2 cellular contexts compared by ENCODE assay signal in the genomic region with DNA sequence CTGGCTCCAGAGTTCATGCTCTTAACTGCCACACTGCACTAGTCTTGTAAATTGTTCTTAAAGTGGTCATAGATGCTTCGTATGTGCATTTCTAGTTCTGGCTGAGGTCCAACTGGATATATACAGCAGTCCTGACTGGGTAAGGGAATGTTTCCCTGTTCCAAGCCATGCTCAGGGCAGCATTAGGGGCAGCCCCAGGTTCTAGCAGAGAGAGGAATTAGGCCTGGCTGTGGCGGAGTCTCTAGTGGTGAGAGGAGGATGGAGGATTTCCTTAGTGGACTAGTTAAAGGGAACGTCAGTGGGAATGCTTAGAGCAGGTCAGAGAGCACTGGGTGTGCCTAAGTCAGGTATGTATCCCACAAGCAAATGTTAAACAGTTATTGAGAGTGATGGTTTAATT.
TF ChIP-seq lines count a peak whose summit lies in the region.

No MANE protein-coding gene starts in this region.

TF ChIP-seq in HEK293T, 16 proteins besides CTCF, POLR2A, EP300 and RAD21 (continued from another document):
- TF ChIP-seq BHLHE40 (IDR thresholded peaks at IDR 0.05; ENCODE audit: borderline replicate concordance) = no peak
- no peak for TF ChIP-seq HDGF (IDR thresholded peaks at IDR 0.05; ENCODE audit: borderline replicate concordance)
- no peak for TF ChIP-seq L3MBTL2 (conservative IDR thresholded peaks at IDR 0.05)
- TF ChIP-seq ZNF384 (IDR thresholded peaks at IDR 0.05) = no peak
- TF ChIP-seq LEF1 (IDR thresholded peaks at IDR 0.05; ENCODE audit: borderline replicate concordance) = no peak
- TF ChIP-seq SUZ12 (IDR thresholded peaks at IDR 0.05) = no peak
- TF ChIP-seq NFRKB (IDR thresholded peaks at IDR 0.05) = no peak
- no peak for TF ChIP-seq CTBP1 (IDR thresholded peaks at IDR 0.05; ENCODE audit: borderline replicate concordance)
- no peak for TF ChIP-seq FOXM1 (IDR thresholded peaks at IDR 0.05; ENCODE audit: borderline replicate concordance)
- TF ChIP-seq FOXA1 (IDR thresholded peaks at IDR 0.05) = no peak
- TF ChIP-seq TARDBP (IDR thresholded peaks at IDR 0.05) = no peak
- TF ChIP-seq ELF4 (IDR thresholded peaks at IDR 0.05) = no peak

TF ChIP-seq in GM12878, 131 proteins besides CTCF, POLR2A, EP300 and RAD21 (continued from another document):
- TF ChIP-seq, protein P1, sequence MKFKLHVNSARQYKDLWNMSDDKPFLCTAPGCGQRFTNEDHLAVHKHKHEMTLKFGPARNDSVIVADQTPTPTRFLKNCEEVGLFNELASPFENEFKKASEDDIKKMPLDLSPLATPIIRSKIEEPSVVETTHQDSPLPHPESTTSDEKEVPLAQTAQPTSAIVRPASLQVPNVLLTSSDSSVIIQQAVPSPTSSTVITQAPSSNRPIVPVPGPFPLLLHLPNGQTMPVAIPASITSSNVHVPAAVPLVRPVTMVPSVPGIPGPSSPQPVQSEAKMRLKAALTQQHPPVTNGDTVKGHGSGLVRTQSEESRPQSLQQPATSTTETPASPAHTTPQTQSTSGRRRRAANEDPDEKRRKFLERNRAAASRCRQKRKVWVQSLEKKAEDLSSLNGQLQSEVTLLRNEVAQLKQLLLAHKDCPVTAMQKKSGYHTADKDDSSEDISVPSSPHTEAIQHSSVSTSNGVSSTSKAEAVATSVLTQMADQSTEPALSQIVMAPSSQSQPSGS (IDR thresholded peaks at IDR 0.05; ENCODE audit: low read length) = no peak
- TF ChIP-seq CBX5 (IDR thresholded peaks at IDR 0.05; ENCODE audit: low read depth) (no peak), ZNF217 (IDR thresholded peaks at IDR 0.05) (no peak), CREM (IDR thresholded peaks at IDR 0.05; ENCODE audit: low read depth) (no peak), TCF3 (IDR thresholded peaks at IDR 0.05; ENCODE audit: borderline replicate concordance, insufficient read depth, low read depth, low read length) (no peak), CHD1 (IDR thresholded peaks at IDR 0.05; ENCODE audit: low read depth, low read length) (no peak), IKZF1 (conservative IDR thresholded peaks at IDR 0.05) (no peak)
- TF ChIP-seq, protein P2, sequence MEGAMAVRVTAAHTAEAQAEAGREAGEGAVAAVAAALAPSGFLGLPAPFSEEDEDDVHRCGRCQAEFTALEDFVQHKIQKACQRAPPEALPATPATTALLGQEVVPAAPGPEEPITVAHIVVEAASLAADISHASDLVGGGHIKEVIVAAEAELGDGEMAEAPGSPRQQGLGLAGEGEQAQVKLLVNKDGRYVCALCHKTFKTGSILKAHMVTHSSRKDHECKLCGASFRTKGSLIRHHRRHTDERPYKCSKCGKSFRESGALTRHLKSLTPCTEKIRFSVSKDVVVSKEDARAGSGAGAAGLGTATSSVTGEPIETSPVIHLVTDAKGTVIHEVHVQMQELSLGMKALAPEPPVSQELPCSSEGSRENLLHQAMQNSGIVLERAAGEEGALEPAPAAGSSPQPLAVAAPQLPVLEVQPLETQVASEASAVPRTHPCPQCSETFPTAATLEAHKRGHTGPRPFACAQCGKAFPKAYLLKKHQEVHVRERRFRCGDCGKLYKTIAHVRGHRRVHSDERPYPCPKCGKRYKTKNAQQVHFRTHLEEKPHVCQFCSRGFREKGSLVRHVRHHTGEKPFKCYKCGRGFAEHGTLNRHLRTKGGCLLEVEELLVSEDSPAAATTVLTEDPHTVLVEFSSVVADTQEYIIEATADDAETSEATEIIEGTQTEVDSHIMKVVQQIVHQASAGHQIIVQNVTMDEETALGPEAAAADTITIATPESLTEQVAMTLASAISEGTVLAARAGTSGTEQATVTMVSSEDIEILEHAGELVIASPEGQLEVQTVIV (IDR thresholded peaks at IDR 0.05; ENCODE audit: borderline replicate concordance, partially characterized antibody) = no peak
- TF ChIP-seq, protein P3, sequence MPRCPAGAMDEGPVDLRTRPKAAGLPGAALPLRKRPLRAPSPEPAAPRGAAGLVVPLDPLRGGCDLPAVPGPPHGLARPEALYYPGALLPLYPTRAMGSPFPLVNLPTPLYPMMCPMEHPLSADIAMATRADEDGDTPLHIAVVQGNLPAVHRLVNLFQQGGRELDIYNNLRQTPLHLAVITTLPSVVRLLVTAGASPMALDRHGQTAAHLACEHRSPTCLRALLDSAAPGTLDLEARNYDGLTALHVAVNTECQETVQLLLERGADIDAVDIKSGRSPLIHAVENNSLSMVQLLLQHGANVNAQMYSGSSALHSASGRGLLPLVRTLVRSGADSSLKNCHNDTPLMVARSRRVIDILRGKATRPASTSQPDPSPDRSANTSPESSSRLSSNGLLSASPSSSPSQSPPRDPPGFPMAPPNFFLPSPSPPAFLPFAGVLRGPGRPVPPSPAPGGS (IDR thresholded peaks at IDR 0.05; ENCODE audit: borderline replicate concordance, insufficient read depth, low read depth, low read length, poor library complexity, severe bottlenecking) = no peak
- TF ChIP-seq, protein P4, sequence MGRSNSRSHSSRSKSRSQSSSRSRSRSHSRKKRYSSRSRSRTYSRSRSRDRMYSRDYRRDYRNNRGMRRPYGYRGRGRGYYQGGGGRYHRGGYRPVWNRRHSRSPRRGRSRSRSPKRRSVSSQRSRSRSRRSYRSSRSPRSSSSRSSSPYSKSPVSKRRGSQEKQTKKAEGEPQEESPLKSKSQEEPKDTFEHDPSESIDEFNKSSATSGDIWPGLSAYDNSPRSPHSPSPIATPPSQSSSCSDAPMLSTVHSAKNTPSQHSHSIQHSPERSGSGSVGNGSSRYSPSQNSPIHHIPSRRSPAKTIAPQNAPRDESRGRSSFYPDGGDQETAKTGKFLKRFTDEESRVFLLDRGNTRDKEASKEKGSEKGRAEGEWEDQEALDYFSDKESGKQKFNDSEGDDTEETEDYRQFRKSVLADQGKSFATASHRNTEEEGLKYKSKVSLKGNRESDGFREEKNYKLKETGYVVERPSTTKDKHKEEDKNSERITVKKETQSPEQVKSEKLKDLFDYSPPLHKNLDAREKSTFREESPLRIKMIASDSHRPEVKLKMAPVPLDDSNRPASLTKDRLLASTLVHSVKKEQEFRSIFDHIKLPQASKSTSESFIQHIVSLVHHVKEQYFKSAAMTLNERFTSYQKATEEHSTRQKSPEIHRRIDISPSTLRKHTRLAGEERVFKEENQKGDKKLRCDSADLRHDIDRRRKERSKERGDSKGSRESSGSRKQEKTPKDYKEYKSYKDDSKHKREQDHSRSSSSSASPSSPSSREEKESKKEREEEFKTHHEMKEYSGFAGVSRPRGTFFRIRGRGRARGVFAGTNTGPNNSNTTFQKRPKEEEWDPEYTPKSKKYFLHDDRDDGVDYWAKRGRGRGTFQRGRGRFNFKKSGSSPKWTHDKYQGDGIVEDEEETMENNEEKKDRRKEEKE (IDR thresholded peaks at IDR 0.05) = no peak
- TF ChIP-seq, protein P5, sequence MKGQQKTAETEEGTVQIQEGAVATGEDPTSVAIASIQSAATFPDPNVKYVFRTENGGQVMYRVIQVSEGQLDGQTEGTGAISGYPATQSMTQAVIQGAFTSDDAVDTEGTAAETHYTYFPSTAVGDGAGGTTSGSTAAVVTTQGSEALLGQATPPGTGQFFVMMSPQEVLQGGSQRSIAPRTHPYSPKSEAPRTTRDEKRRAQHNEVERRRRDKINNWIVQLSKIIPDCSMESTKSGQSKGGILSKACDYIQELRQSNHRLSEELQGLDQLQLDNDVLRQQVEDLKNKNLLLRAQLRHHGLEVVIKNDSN (IDR thresholded peaks at IDR 0.05; ENCODE audit: borderline replicate concordance, extremely low read length, insufficient read depth, low read depth, low read length) = no peak
- TF ChIP-seq, protein P6, sequence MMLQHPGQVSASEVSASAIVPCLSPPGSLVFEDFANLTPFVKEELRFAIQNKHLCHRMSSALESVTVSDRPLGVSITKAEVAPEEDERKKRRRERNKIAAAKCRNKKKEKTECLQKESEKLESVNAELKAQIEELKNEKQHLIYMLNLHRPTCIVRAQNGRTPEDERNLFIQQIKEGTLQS (IDR thresholded peaks at IDR 0.05; ENCODE audit: borderline replicate concordance, extremely low read depth, low read depth, low read length) = no peak
